In the genomic region with DNA sequence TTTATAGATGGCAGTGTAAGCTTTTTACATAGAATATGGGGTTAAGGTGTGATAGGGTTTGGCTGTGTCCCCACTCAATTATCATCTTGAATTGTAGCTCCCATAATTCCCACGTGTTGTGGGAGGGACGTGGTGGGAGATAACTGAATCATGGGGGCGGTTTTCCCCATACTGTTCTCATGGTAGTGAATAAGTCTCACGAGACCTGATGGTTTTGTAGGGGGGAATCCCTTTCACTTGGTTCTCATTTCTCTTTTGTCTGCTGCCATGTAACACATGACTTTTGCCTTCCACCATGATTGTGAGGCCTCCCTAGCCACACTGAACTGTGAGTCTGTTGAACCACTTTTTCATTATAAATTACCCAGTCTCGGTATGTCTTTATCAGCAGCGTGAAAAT, we compare ENCODE assay signal across 22 cellular contexts.
A peak's percentile ranks its signal among the peaks of the same experiment; 100 is the strongest.
DNase-seq lines count a peak whose midpoint lies in the region; ATAC-seq and TF ChIP-seq lines count a peak whose summit lies in the region.
"Had no signal": no experiment of that assay in that cellular context is flagged by ENCODE, and none has a peak within 500 bp of the region (broad histone marks: within the 10 kb centered on the region; RNA-seq: fewer than 3 reads in every experiment).

No MANE protein-coding gene starts in this region.

- H4K20me1 ChIP-seq in OCI-LY3 (ENCODE audit: insufficient read depth, low read length) = no peaks in the 10 kb centered on the region

- H3K4me2 ChIP-seq in OCI-LY3 (ENCODE audit: low read length) = peak overlapping the region; percentile 25

- no peak for ATAC-seq in activated CD8-positive, alpha-beta T cell treated with anti-CD3 and anti-CD28 coated beads, Interleukin-2, amount 10 ng/mL, durations not matched to agents 7 days and 5 days
- ATAC-seq in stimulated activated naive B cell treated with anti-CD40 and anti-IgM and Interleukin-4, amounts not matched to agents 10 μg/mL and 1 μg/mL and 100 μg/mL, for 72 hours (replicated peaks) = peak; percentile 25 to 41
- ATAC-seq in gastroesophageal sphincter = no peak
- ATAC-seq: Panc1 had no signal

- H3K4me1 ChIP-seq in OCI-LY3 (ENCODE audit: low read length) (peaks cover 30% of the 10 kb centered on the region), gastroesophageal sphincter (no peaks in the 10 kb centered on the region)
- H3K4me1 ChIP-seq: Caco-2, HAP-1 had no signal

- POLR2A ChIA-PET in activated CD8-positive, alpha-beta T cell treated with anti-CD3 and anti-CD28 coated beads, Interleukin-2, amount 10 ng/mL, durations not matched to agents 7 days and 5 days (lab: Charles Lee) = no interaction called here

- peak overlapping the region; percentile 28 for H3K27ac Mint-ChIP-seq in activated naive CD8-positive, alpha-beta T cell
- H3K27ac Mint-ChIP-seq in activated naive CD8-positive, alpha-beta T cell treated with anti-CD3 and anti-CD28 coated beads for 36 hours = no peak overlapping the region
- peak overlapping the region; percentile 18 for H3K27ac Mint-ChIP-seq in activated CD8-positive, alpha-beta T cell treated with anti-CD3 and anti-CD28 coated beads, Interleukin-2, amount 10 ng/mL, durations not matched to agents 7 days and 5 days
- H3K27ac Mint-ChIP-seq in stimulated activated naive B cell treated with anti-CD40 and anti-IgM and Interleukin-4, amounts not matched to agents 10 μg/mL and 1 μg/mL and 100 μg/mL, for 72 hours = no peak overlapping the region

- H3K27me3 ChIP-seq in OCI-LY3 (ENCODE audit: low read depth, low read length) = no peaks in the 10 kb centered on the region
- H3K27me3 ChIP-seq in gastroesophageal sphincter = no peaks in the 10 kb centered on the region
- H3K27me3 ChIP-seq: MG63, SJCRH30 had no signal

- peak overlapping the region; percentile 65; the same call in 1 of the 2 replicates for H2AFZ ChIP-seq in OCI-LY3 (ENCODE audit: low read depth, low read length)
- H2AFZ ChIP-seq: GM23248 had no signal

- no peak overlapping the region for H3K9ac ChIP-seq in OCI-LY3 (ENCODE audit: low read length)
- H3K9ac ChIP-seq: GM23248 had no signal

- H3K4me3 ChIP-seq in OCI-LY3 (ENCODE audit: low read length) (peak overlapping the region; percentile 30; the same call in 1 of the 2 replicates), gastroesophageal sphincter (no peak overlapping the region)
- H3K4me3 ChIP-seq: GM23248, HAP-1, MG63, SJCRH30 had no signal

- no peaks in the 10 kb centered on the region for H3K79me2 ChIP-seq in OCI-LY3 (ENCODE audit: low read length)

- H3K4me1 Mint-ChIP-seq in activated naive CD8-positive, alpha-beta T cell (ENCODE audit: low read depth) = peaks cover 62% of the 10 kb centered on the region
- H3K4me1 Mint-ChIP-seq in activated naive CD8-positive, alpha-beta T cell treated with anti-CD3 and anti-CD28 coated beads for 36 hours = peaks cover 35% of the 10 kb centered on the region
- H3K4me1 Mint-ChIP-seq in activated CD8-positive, alpha-beta T cell treated with anti-CD3 and anti-CD28 coated beads, Interleukin-2, amount 10 ng/mL, durations not matched to agents 7 days and 5 days (ENCODE audit: low read depth) = peaks cover 77% of the 10 kb centered on the region
- peaks cover 11 to 43% of the 10 kb centered on the region in 2 donors for H3K4me1 Mint-ChIP-seq in stimulated activated naive B cell treated with anti-CD40 and anti-IgM and Interleukin-4, amounts not matched to agents 10 μg/mL and 1 μg/mL and 100 μg/mL, for 72 hours

- H3K36me3 ChIP-seq in OCI-LY3 (replicated peaks; ENCODE audit: low read depth, low read length) (peaks cover 11% of the 10 kb centered on the region), gastroesophageal sphincter (no peaks in the 10 kb centered on the region)
- H3K36me3 ChIP-seq: HAP-1, MG63, SJCRH30 had no signal

- peaks cover 11% of the 10 kb centered on the region; the same call in 1 of the 2 replicates for H3K9me3 ChIP-seq in OCI-LY3 (ENCODE audit: insufficient read depth, low read length)
- no peaks in the 10 kb centered on the region for H3K9me3 ChIP-seq in gastroesophageal sphincter
- H3K9me3 ChIP-seq: Caco-2, HAP-1, MG63, SJCRH30 had no signal

- CTCF ChIA-PET in activated CD8-positive, alpha-beta T cell treated with anti-CD3 and anti-CD28 coated beads, Interleukin-2, amount 10 ng/mL, durations not matched to agents 7 days and 5 days (lab: Charles Lee) = interaction anchor here (1.2 to 2.2 kb wide), 3 partner anchors 59 to 72 kb away, joined by 4 to 7 read pairs (median 5); no protein-coding TSS in a partner anchor

- H3K36me3 Mint-ChIP-seq in activated naive CD8-positive, alpha-beta T cell = peaks cover 45% of the 10 kb centered on the region
- H3K36me3 Mint-ChIP-seq in activated naive CD8-positive, alpha-beta T cell treated with anti-CD3 and anti-CD28 coated beads for 36 hours = peaks cover 36% of the 10 kb centered on the region
- H3K36me3 Mint-ChIP-seq in activated CD8-positive, alpha-beta T cell treated with anti-CD3 and anti-CD28 coated beads, Interleukin-2, amount 10 ng/mL, durations not matched to agents 7 days and 5 days (ENCODE audit: low read depth) = peaks cover 93% of the 10 kb centered on the region
- peaks cover 0 to 7% of the 10 kb centered on the region in 2 donors for H3K36me3 Mint-ChIP-seq in stimulated activated naive B cell treated with anti-CD40 and anti-IgM and Interleukin-4, amounts not matched to agents 10 μg/mL and 1 μg/mL and 100 μg/mL, for 72 hours

- DNase-seq in activated naive CD8-positive, alpha-beta T cell treated with anti-CD3 and anti-CD28 coated beads for 36 hours = no peak
- no peak for DNase-seq in activated CD8-positive, alpha-beta T cell treated with anti-CD3 and anti-CD28 coated beads, Interleukin-2, amount 10 ng/mL, durations not matched to agents 7 days and 5 days
- peak; percentile 4 for DNase-seq in stimulated activated naive B cell treated with anti-CD40 and anti-IgM and Interleukin-4, amounts not matched to agents 10 μg/mL and 1 μg/mL and 100 μg/mL, for 72 hours
- no peak for DNase-seq in activated CD4-positive, alpha-beta T cell treated with anti-CD3 and anti-CD28 coated beads for 1 hour
- DNase-seq: ACHN, C1 segment of cervical spinal cord, Caco-2, GF-D8, GM23248, Kasumi-1, MG63, NCI-H1048, NCI-H1436, NCI-H1930, NCI-H226, NCI-H524 treated with DMSO at 0.1 percent for 48 hours, SJCRH30 had no signal

- TF ChIP-seq EP300 in gastroesophageal sphincter (IDR thresholded peaks at IDR 0.05) = no peak

- H3K27ac ChIP-seq in OCI-LY3 (ENCODE audit: low read length) (peak overlapping the region; percentile 34), gastroesophageal sphincter (no peak overlapping the region)
- H3K27ac ChIP-seq: GM23248, SJCRH30 had no signal

- no peaks in the 10 kb centered on the region for H3K27me3 Mint-ChIP-seq in activated naive CD8-positive, alpha-beta T cell
- no peaks in the 10 kb centered on the region for H3K27me3 Mint-ChIP-seq in activated naive CD8-positive, alpha-beta T cell treated with anti-CD3 and anti-CD28 coated beads for 36 hours
- no peaks in the 10 kb centered on the region for H3K27me3 Mint-ChIP-seq in activated CD8-positive, alpha-beta T cell treated with anti-CD3 and anti-CD28 coated beads, Interleukin-2, amount 10 ng/mL, durations not matched to agents 7 days and 5 days (ENCODE audit: low read depth)
- H3K27me3 Mint-ChIP-seq in stimulated activated naive B cell treated with anti-CD40 and anti-IgM and Interleukin-4, amounts not matched to agents 10 μg/mL and 1 μg/mL and 100 μg/mL, for 72 hours = no peaks in the 10 kb centered on the region

- TF ChIP-seq POLR2A in gastroesophageal sphincter (IDR thresholded peaks at IDR 0.05) = no peak

- peaks cover 28% of the 10 kb centered on the region for H3K9me3 Mint-ChIP-seq in activated naive CD8-positive, alpha-beta T cell (ENCODE audit: low read depth)
- peaks cover 33% of the 10 kb centered on the region for H3K9me3 Mint-ChIP-seq in activated naive CD8-positive, alpha-beta T cell treated with anti-CD3 and anti-CD28 coated beads for 36 hours
- H3K9me3 Mint-ChIP-seq in activated CD8-positive, alpha-beta T cell treated with anti-CD3 and anti-CD28 coated beads, Interleukin-2, amount 10 ng/mL, durations not matched to agents 7 days and 5 days (ENCODE audit: insufficient read depth) = peaks cover 70% of the 10 kb centered on the region
- peaks cover 11 to 15% of the 10 kb centered on the region in 2 donors for H3K9me3 Mint-ChIP-seq in stimulated activated naive B cell treated with anti-CD40 and anti-IgM and Interleukin-4, amounts not matched to agents 10 μg/mL and 1 μg/mL and 100 μg/mL, for 72 hours

- TF ChIP-seq CTCF in OCI-LY3 (IDR thresholded peaks at IDR 0.05; ENCODE audit: low read depth, low read length) (no peak), gastroesophageal sphincter (IDR thresholded peaks at IDR 0.05) (no peak)

- WGBS in gastroesophageal sphincter (ENCODE audit: low coverage in 1 of 2), 2 donors = 78% methylated on average over 6 of the region's 6 CpGs; no CpG with 5 or more reads in 1 of the 2 donors

- no peak overlapping the region for H3K4me3 Mint-ChIP-seq in activated naive CD8-positive, alpha-beta T cell
- H3K4me3 Mint-ChIP-seq in activated naive CD8-positive, alpha-beta T cell treated with anti-CD3 and anti-CD28 coated beads for 36 hours = no peak overlapping the region
- no peak overlapping the region for H3K4me3 Mint-ChIP-seq in activated CD8-positive, alpha-beta T cell treated with anti-CD3 and anti-CD28 coated beads, Interleukin-2, amount 10 ng/mL, durations not matched to agents 7 days and 5 days
- H3K4me3 Mint-ChIP-seq in stimulated activated naive B cell treated with anti-CD40 and anti-IgM and Interleukin-4, amounts not matched to agents 10 μg/mL and 1 μg/mL and 100 μg/mL, for 72 hours = no peak overlapping the region

Comparison
In these comparisons a context has a peak if more than half of its experiments do, and no peak if none do; other contexts are left out.
1. H3K27ac Mint-ChIP-seq: peak in activated naive CD8-positive, alpha-beta T cell (single experiment) and activated CD8-positive, alpha-beta T cell treated with anti-CD3 and anti-CD28 coated beads, Interleukin-2, amount 10 ng/mL, durations not matched to agents 7 days and 5 days (single experiment); none in activated naive CD8-positive, alpha-beta T cell treated with anti-CD3 and anti-CD28 coated beads for 36 hours (single experiment) and stimulated activated naive B cell treated with anti-CD40 and anti-IgM and Interleukin-4, amounts not matched to agents 10 μg/mL and 1 μg/mL and 100 μg/mL, for 72 hours (single experiment).
2. ATAC-seq: peak in stimulated activated naive B cell treated with anti-CD40 and anti-IgM and Interleukin-4, amounts not matched to agents 10 μg/mL and 1 μg/mL and 100 μg/mL, for 72 hours (2 of 2); none in activated CD8-positive, alpha-beta T cell treated with anti-CD3 and anti-CD28 coated beads, Interleukin-2, amount 10 ng/mL, durations not matched to agents 7 days and 5 days (single experiment) and gastroesophageal sphincter (single experiment).